11 cellular contexts compared by ENCODE assay signal in the genomic region with DNA sequence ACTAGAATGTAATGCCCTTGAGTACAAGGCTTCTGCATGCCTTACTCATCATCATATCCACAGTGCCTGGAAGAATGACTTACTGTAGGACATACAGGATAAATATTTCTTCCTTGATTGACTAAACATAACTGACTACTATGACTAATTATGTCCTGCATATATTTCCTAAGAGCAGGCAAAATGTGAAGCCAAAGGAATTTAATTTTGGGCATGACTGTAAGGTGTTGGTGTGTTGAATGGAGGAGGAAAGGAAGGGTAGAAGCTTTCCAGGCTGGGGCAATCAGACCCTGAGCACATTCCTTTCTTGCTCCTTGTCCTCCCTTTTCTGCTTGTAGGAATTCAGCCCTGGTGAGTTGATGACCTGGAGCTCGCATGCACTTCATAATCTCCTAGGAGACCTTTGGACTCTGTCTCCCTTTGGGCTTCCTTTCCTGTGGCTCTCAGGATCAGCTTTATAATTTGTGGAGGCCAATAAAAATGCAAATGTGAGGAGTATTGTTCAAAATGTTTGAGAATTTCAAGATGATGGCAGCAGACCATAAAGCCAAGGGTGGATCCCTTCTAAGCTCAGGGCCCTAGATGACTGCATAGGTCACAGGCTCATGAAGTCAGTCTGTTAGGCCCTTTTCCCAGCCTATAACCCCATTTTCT.
DNase-seq lines count a peak whose midpoint lies in the region; ATAC-seq, FAIRE-seq and TF ChIP-seq lines count a peak whose summit lies in the region.
"Had no signal": no experiment of that assay in that cellular context is flagged by ENCODE, and none has a peak within 500 bp of the region (broad histone marks: within the 10 kb centered on the region; RNA-seq: fewer than 3 reads in every experiment).

No MANE protein-coding gene starts in this region.

- TF ChIP-seq POLR2A in H54 (IDR thresholded peaks at IDR 0.05; ENCODE audit: low read depth, low read length): no peak

- H3K36me3 ChIP-seq in SK-N-MC (ENCODE audit: insufficient read depth, low read length) (no peaks in the 10 kb centered on the region), small intestine (ENCODE audit: control insufficient read depth in 2 of 2, insufficient read depth in 2 of 2, low read length in 2 of 2) (no peaks in the 10 kb centered on the region)
- H3K36me3 ChIP-seq: upper lobe of right lung had no signal

- H3K9ac ChIP-seq in SK-N-MC (ENCODE audit: insufficient read length): no peak overlapping the region

- H3K9me3 ChIP-seq in SK-N-MC (ENCODE audit: low read depth, low read length): no peaks in the 10 kb centered on the region
- H3K9me3 ChIP-seq in small intestine (ENCODE audit: control insufficient read depth, low read depth): no peaks in the 10 kb centered on the region
- H3K9me3 ChIP-seq: psoas muscle, upper lobe of right lung had no signal

- H3K27me3 ChIP-seq in small intestine (ENCODE audit: control insufficient read depth in 2 of 2, insufficient read depth in 2 of 2, low read length in 2 of 2): no peaks in the 10 kb centered on the region
- H3K27me3 ChIP-seq: upper lobe of right lung had no signal

- FAIRE-seq in H54 (lab: Jason Lieb, UNC) (peak; percentile 77), small intestine (lab: Jason Lieb, UNC) (no peak)

- peak overlapping the region; percentile 56 for H3K4me3 ChIP-seq in SK-N-MC
- H3K4me3 ChIP-seq in small intestine (ENCODE audit: low read depth in 1 of 2, low read length in 2 of 2): no peak overlapping the region
- H3K4me3 ChIP-seq: psoas muscle, upper lobe of right lung had no signal

- H3K4me1 ChIP-seq in small intestine (ENCODE audit: control insufficient read depth in 2 of 2, insufficient read depth in 1 of 2, low read depth in 1 of 2, low read length in 1 of 2): no peaks in the 10 kb centered on the region
- H3K4me1 ChIP-seq: psoas muscle, upper lobe of right lung had no signal

- DNase-seq in H54 (ENCODE audit: insufficient read length, low spot score): peak; percentile 26
- DNase-seq in SK-N-MC (ENCODE audit: low read depth, low spot score): peak; percentile 16
- peak; percentile 5 for DNase-seq in fibroblast of the conjunctiva (ENCODE audit: low read depth)
- DNase-seq in small intestine: peak; percentile 18
- no peak for DNase-seq in NCI-H82 treated with DMSO at 0.1 percent for 48 hours (lab: John Stamatoyannopoulos, UW; ENCODE audit: unreplicated experiment)
- DNase-seq: activated CD4-positive, alpha-beta T cell treated with anti-CD3 and anti-CD28 coated beads for 48 hours; NCI-H187; psoas muscle; upper lobe of right lung had no signal

- 14 to 56% (median 27%) methylated on average over 1 of the region's 1 CpG for WGBS in small intestine, 3 donors

- ATAC-seq in GM19035 (IDR thresholded peaks at IDR 0.05; ENCODE audit: unreplicated experiment) (no peak), HG03135 (IDR thresholded peaks at IDR 0.05; ENCODE audit: unreplicated experiment) (no peak)
- ATAC-seq: upper lobe of right lung had no signal

- peak overlapping the region; percentile 52; the same call in 1 of the 2 replicates for H3K27ac ChIP-seq in SK-N-MC
- H3K27ac ChIP-seq in small intestine (ENCODE audit: low read depth in 1 of 2, low read length in 1 of 2): no peak overlapping the region
- H3K27ac ChIP-seq: psoas muscle, upper lobe of right lung had no signal
